Comparison of ENCODE assay signal across 28 cellular contexts in genomic region chr10:71349401-71349800, GRCh38. TPM values are rescaled to one million over a fixed set of nuclear protein-coding genes. Genes with fewer than 3 reads are reported as not detected.
A peak's percentile ranks its signal among the peaks of the same experiment; 100 is the strongest.
DNase-seq lines count a peak whose midpoint lies in the region; ATAC-seq, FAIRE-seq and TF ChIP-seq lines count a peak whose summit lies in the region.
"Had no signal": no experiment of that assay in that cellular context is flagged by ENCODE, and none has a peak within 500 bp of the region (broad histone marks: within the 10 kb centered on the region; RNA-seq: fewer than 3 reads in every experiment).

No MANE protein-coding gene starts in this region.

- H3K4me1 ChIP-seq in PC-3 (ENCODE audit: insufficient read depth, low read length) (peaks cover 17% of the 10 kb centered on the region; the same call in 1 of the 2 replicates), mesendoderm (ENCODE audit: control insufficient read depth, low read depth, low read length) (no peaks in the 10 kb centered on the region), HepG2 (ENCODE audit: insufficient read depth, low read length) (peaks cover 65% of the 10 kb centered on the region)
- H3K4me1 ChIP-seq: pancreas had no signal

- no peak overlapping the region for H3K4ac ChIP-seq in mesendoderm (ENCODE audit: low read depth, low read length)

- no peaks in the 10 kb centered on the region for H3K9me2 ChIP-seq in PC-3 (replicated peaks; ENCODE audit: low read length)

- H3K4me3 ChIP-seq in PC-3 (ENCODE audit: low read length): no peak overlapping the region
- no peak overlapping the region for H3K4me3 ChIP-seq in bronchial epithelial cell (ENCODE audit: low read depth, low read length)
- no peak overlapping the region for H3K4me3 ChIP-seq in mesendoderm (ENCODE audit: low read length)
- H3K4me3 ChIP-seq in HepG2 (replicated peaks in 1 of 3; ENCODE audit: insufficient read depth in 1 of 3, low read depth in 2 of 3, low read length in 3 of 3): no peak overlapping the region
- H3K4me3 ChIP-seq: pancreas, thoracic aorta had no signal

- H4K8ac ChIP-seq in mesendoderm (ENCODE audit: low read depth, low read length): no peak overlapping the region

- no peak for TF ChIP-seq CTCF in PC-3 (conservative IDR thresholded peaks at IDR 0.05; ENCODE audit: low read depth, low read length)
- no peak for TF ChIP-seq CTCF in bronchial epithelial cell (IDR thresholded peaks at IDR 0.05; ENCODE audit: insufficient read depth, low read length, severe bottlenecking)
- no peak for TF ChIP-seq CTCF in HepG2 (CRISPR knock-in tag; IDR thresholded peaks at IDR 0.05)

- no peak overlapping the region for H3K56ac ChIP-seq in mesendoderm (ENCODE audit: low read length)

- BruUV-seq in PC-3 (replicated peaks; lab: Mats Ljungman, UMichigan): no TSS peak
- BruUV-seq in HepG2 (replicated peaks; lab: Mats Ljungman, UMichigan): no TSS peak

- H2BK120ac ChIP-seq in mesendoderm (ENCODE audit: low read depth, low read length): no peak overlapping the region

- DNase-seq in ELF-1 (ENCODE audit: low read depth, low spot score) (peak; percentile 75), PC-3 (peak; percentile 66), bronchial epithelial cell (ENCODE audit: low read depth) (peak; percentile 80), mesendoderm (peak; percentile 66), activated gamma-delta T cell (lab: John Stamatoyannopoulos, UW) (no peak), left colon (no peak), HepG2 (ENCODE audit: low spot score) (no peak)
- no peak for DNase-seq in activated naive CD4-positive, alpha-beta T cell treated with anti-CD3 and anti-CD28 coated beads, Interleukin-2, amount 10 ng/mL, durations not matched to agents 7 days and 5 days
- DNase-seq: activated CD4-positive, alpha-beta T cell treated with anti-CD3 and anti-CD28 coated beads for 4 hours; activated naive CD8-positive, alpha-beta T cell treated with anti-CD3 and anti-CD28 coated beads for 36 hours; cortex of kidney; DMS 273 treated with DMSO at 0.1 percent for 48 hours; GF-D8; hippocampal formation; Kasumi-1; kidney glomerular epithelial cell; NCI-H1105; NCI-H2081 treated with DMSO at 0.1 percent for 48 hours; NCI-H524 treated with DMSO at 0.1 percent for 48 hours; pancreas; SHP77 treated with DMSO at 0.1 percent for 48 hours; stimulated activated CD4-positive, alpha-beta T cell treated with anti-CD3 and anti-CD28 coated beads, Interleukin-1b, Interleukin-23, amount 100 ng/mL, for 48 hours; stimulated activated naive B cell treated with anti-CD40 and anti-IgM and Interleukin-4, amounts not matched to agents 10 μg/mL and 1 μg/mL and 100 μg/mL, for 72 hours; T-cell had no signal

- POLR2A ChIA-PET in PC-3 (lab: Charles Lee; ENCODE audit: unreplicated experiment) (no interaction called here), HepG2 (lab: Yijun Ruan, JAX) (interaction anchor here (1.2 to 3.9 kb wide), 4 partner anchors 13 to 30 kb away, joined by 3 to 72 read pairs (median 5); partner anchors contain the start of gene SLC29A3)

- CTCF ChIA-PET in PC-3 (lab: Charles Lee): no interaction called here
- CTCF ChIA-PET in activated naive CD4-positive, alpha-beta T cell treated with anti-CD3 and anti-CD28 coated beads, Interleukin-2, amount 10 ng/mL, durations not matched to agents 7 days and 5 days (lab: Charles Lee): no interaction called here
- CTCF ChIA-PET in HepG2 (lab: Yijun Ruan, JAX; ENCODE audit: low intra/inter-chr PET ratio, low total read pairs): no interaction called here

- no peak overlapping the region for H2BK15ac ChIP-seq in mesendoderm (replicated peaks; ENCODE audit: low read depth)

- H3K9me3 ChIP-seq in PC-3 (ENCODE audit: low read length) (no peaks in the 10 kb centered on the region), HepG2 (ENCODE audit: low read length) (no peaks in the 10 kb centered on the region)
- H3K9me3 ChIP-seq: pancreas, thoracic aorta had no signal

- FAIRE-seq in bronchial epithelial cell (lab: Jason Lieb, UNC): peak; percentile 96
- no peak for FAIRE-seq in HepG2 (lab: Jason Lieb, UNC)
- FAIRE-seq: HTR-8/SVneo, pancreas had no signal

- H3K36me3 ChIP-seq in PC-3 (ENCODE audit: low read depth, low read length) (no peaks in the 10 kb centered on the region), bronchial epithelial cell (ENCODE audit: control insufficient read depth, insufficient read depth, low read length) (no peaks in the 10 kb centered on the region), mesendoderm (ENCODE audit: control insufficient read depth, insufficient read depth, low read length) (no peaks in the 10 kb centered on the region), HepG2 (replicated peaks in 1 of 2; ENCODE audit: control insufficient read depth in 1 of 2, insufficient read depth in 2 of 2, low read length in 2 of 2) (peaks cover 13 to 41% of the 10 kb centered on the region in 2 experiments; a peak in 4 of 5 replicates)
- H3K36me3 ChIP-seq: pancreas, thoracic aorta had no signal

- H2AFZ ChIP-seq in PC-3 (ENCODE audit: low read length): no peak overlapping the region
- H2AFZ ChIP-seq in HepG2 (ENCODE audit: low read length): no peak overlapping the region

- WGBS in mesendoderm (ENCODE audit: extremely low coverage, insufficient coverage, low lambda C conversion rate): no CpG with 5 or more reads among the region's 7 CpGs
- 98% methylated on average over 5 of the region's 7 CpGs for WGBS in HepG2 (ENCODE audit: low lambda C conversion rate)

- no peak overlapping the region for H3K4me2 ChIP-seq in PC-3 (ENCODE audit: low read length)
- H3K4me2 ChIP-seq in mesendoderm (ENCODE audit: low read length): no peak overlapping the region
- H3K4me2 ChIP-seq in HepG2 (ENCODE audit: low read depth, low read length): no peak overlapping the region

- ATAC-seq in PC-3: no peak; the same call in none of the 2 replicates
- no peak for ATAC-seq in left colon
- no peak for ATAC-seq in HepG2
- ATAC-seq: natural killer cell treated with Interleukin-12 subunit alpha and Interleukin-12 subunit beta and Interleukin-15 and Interleukin-18, amount 100 ng/mL, for 72 hours; pancreas; stimulated activated naive B cell treated with anti-CD40 and anti-IgM and Interleukin-4, amounts not matched to agents 10 μg/mL and 1 μg/mL and 100 μg/mL, for 72 hours; T-cell had no signal

- no peak overlapping the region for H3K9ac ChIP-seq in PC-3 (ENCODE audit: low read length)
- no peak overlapping the region for H3K9ac ChIP-seq in mesendoderm (ENCODE audit: low read length)
- no peak overlapping the region for H3K9ac ChIP-seq in HepG2 (ENCODE audit: insufficient read depth, low read depth, low read length)

- H3K36me3 Mint-ChIP-seq in activated naive CD4-positive, alpha-beta T cell treated with anti-CD3 and anti-CD28 coated beads, Interleukin-2, amount 10 ng/mL, durations not matched to agents 7 days and 5 days: no peaks in the 10 kb centered on the region
- H3K36me3 Mint-ChIP-seq: activated naive CD8-positive, alpha-beta T cell treated with anti-CD3 and anti-CD28 coated beads for 36 hours; natural killer cell treated with Interleukin-12 subunit alpha and Interleukin-12 subunit beta and Interleukin-15 and Interleukin-18, amount 100 ng/mL, for 72 hours had no signal

- H3K23ac ChIP-seq in mesendoderm (ENCODE audit: low read length): no peak overlapping the region

- no peak overlapping the region for H4K5ac ChIP-seq in mesendoderm (ENCODE audit: low read length)

- no peak overlapping the region for H3K27ac Mint-ChIP-seq in activated naive CD4-positive, alpha-beta T cell treated with anti-CD3 and anti-CD28 coated beads, Interleukin-2, amount 10 ng/mL, durations not matched to agents 7 days and 5 days
- H3K27ac Mint-ChIP-seq: activated naive CD8-positive, alpha-beta T cell treated with anti-CD3 and anti-CD28 coated beads for 36 hours; CD14-positive monocyte; natural killer cell treated with Interleukin-12 subunit alpha and Interleukin-12 subunit beta and Interleukin-15 and Interleukin-18, amount 100 ng/mL, for 72 hours; stimulated activated naive B cell treated with anti-CD40 and anti-IgM and Interleukin-4, amounts not matched to agents 10 μg/mL and 1 μg/mL and 100 μg/mL, for 72 hours; T-cell had no signal

- TF ChIP-seq EP300 in HepG2 (IDR thresholded peaks at IDR 0.05; ENCODE audit: low read depth in 2 of 2, low read length in 2 of 2) (no peak), HepG2 (CRISPR knock-in tag; IDR thresholded peaks at IDR 0.05; ENCODE audit: borderline replicate concordance) (no peak)

- no peaks in the 10 kb centered on the region for H3F3A ChIP-seq in PC-3 (ENCODE audit: low read length, unreplicated experiment)

- no peak overlapping the region for H3K18ac ChIP-seq in mesendoderm (ENCODE audit: low read length)

- H3K27me3 ChIP-seq in PC-3 (ENCODE audit: low read length) (no peaks in the 10 kb centered on the region), bronchial epithelial cell (ENCODE audit: control insufficient read depth, insufficient read depth, low read length) (no peaks in the 10 kb centered on the region), mesendoderm (ENCODE audit: insufficient read depth, low read length, poor library complexity) (no peaks in the 10 kb centered on the region), HepG2 (ENCODE audit: control insufficient read depth in 1 of 2, insufficient read depth in 2 of 2, low read length in 2 of 2) (no peaks in the 10 kb centered on the region)
- H3K27me3 ChIP-seq: pancreas had no signal

- no peaks in the 10 kb centered on the region for H3K9me3 Mint-ChIP-seq in activated naive CD4-positive, alpha-beta T cell treated with anti-CD3 and anti-CD28 coated beads, Interleukin-2, amount 10 ng/mL, durations not matched to agents 7 days and 5 days
- H3K9me3 Mint-ChIP-seq: activated naive CD8-positive, alpha-beta T cell treated with anti-CD3 and anti-CD28 coated beads for 36 hours; natural killer cell treated with Interleukin-12 subunit alpha and Interleukin-12 subunit beta and Interleukin-15 and Interleukin-18, amount 100 ng/mL, for 72 hours; stimulated activated naive B cell treated with anti-CD40 and anti-IgM and Interleukin-4, amounts not matched to agents 10 μg/mL and 1 μg/mL and 100 μg/mL, for 72 hours; T-cell had no signal

- TF ChIP-seq POLR2A in HepG2 (IDR thresholded peaks at IDR 0.05; ENCODE audit: insufficient read depth in 1 of 2, low read depth in 2 of 2, low read length in 2 of 2): no peak

- no peaks in the 10 kb centered on the region for H3K79me1 ChIP-seq in mesendoderm (ENCODE audit: low read length)

- no peak overlapping the region for H2AK5ac ChIP-seq in mesendoderm (ENCODE audit: low read length)

- TF ChIP-seq RAD21 in HepG2 (CRISPR knock-in tag; IDR thresholded peaks at IDR 0.05): no peak

- H4K20me1 ChIP-seq in PC-3 (ENCODE audit: low read length) (no peaks in the 10 kb centered on the region), HepG2 (ENCODE audit: insufficient read depth, low read length) (no peaks in the 10 kb centered on the region)

- in situ Hi-C loops in HepG2 (cut with HindIII; ENCODE audit: extremely low pct_ligation_motif_present, low pct_unique_long_range_greater_than_20kb): loop anchor here (25.0 kb wide), 1 partner anchor 688 kb away; no protein-coding TSS in a partner anchor

- intact Hi-C loops in PC-3 (cut with micrococcal nuclease): no loop called here
- intact Hi-C loops in left colon (cut with DNase I, micrococcal nuclease): no loop called here
- intact Hi-C loops in HepG2 (cut with micrococcal nuclease; ENCODE audit: unreplicated experiment): loop anchor here (2.0 kb wide), 1 partner anchor 15 kb away; no protein-coding TSS in a partner anchor

- H3K4me3 Mint-ChIP-seq in activated naive CD4-positive, alpha-beta T cell treated with anti-CD3 and anti-CD28 coated beads, Interleukin-2, amount 10 ng/mL, durations not matched to agents 7 days and 5 days: no peak overlapping the region
- H3K4me3 Mint-ChIP-seq: activated naive CD8-positive, alpha-beta T cell treated with anti-CD3 and anti-CD28 coated beads for 36 hours; CD14-positive monocyte; natural killer cell treated with Interleukin-12 subunit alpha and Interleukin-12 subunit beta and Interleukin-15 and Interleukin-18, amount 100 ng/mL, for 72 hours; stimulated activated naive B cell treated with anti-CD40 and anti-IgM and Interleukin-4, amounts not matched to agents 10 μg/mL and 1 μg/mL and 100 μg/mL, for 72 hours; T-cell had no signal

- H3K27me3 Mint-ChIP-seq in activated naive CD4-positive, alpha-beta T cell treated with anti-CD3 and anti-CD28 coated beads, Interleukin-2, amount 10 ng/mL, durations not matched to agents 7 days and 5 days: no peaks in the 10 kb centered on the region
- H3K27me3 Mint-ChIP-seq: activated naive CD8-positive, alpha-beta T cell treated with anti-CD3 and anti-CD28 coated beads for 36 hours; natural killer cell treated with Interleukin-12 subunit alpha and Interleukin-12 subunit beta and Interleukin-15 and Interleukin-18, amount 100 ng/mL, for 72 hours; stimulated activated naive B cell treated with anti-CD40 and anti-IgM and Interleukin-4, amounts not matched to agents 10 μg/mL and 1 μg/mL and 100 μg/mL, for 72 hours; T-cell had no signal

- H3K79me2 ChIP-seq in PC-3 (ENCODE audit: low read length) (no peaks in the 10 kb centered on the region), mesendoderm (ENCODE audit: control insufficient read depth, insufficient read depth, low read length) (no peaks in the 10 kb centered on the region), HepG2 (ENCODE audit: insufficient read depth, low read length) (peaks cover 4% of the 10 kb centered on the region)

- no peak overlapping the region for H2BK5ac ChIP-seq in mesendoderm (ENCODE audit: low read length)

- H3K4me1 Mint-ChIP-seq in activated naive CD4-positive, alpha-beta T cell treated with anti-CD3 and anti-CD28 coated beads, Interleukin-2, amount 10 ng/mL, durations not matched to agents 7 days and 5 days: no peaks in the 10 kb centered on the region
- H3K4me1 Mint-ChIP-seq: activated naive CD8-positive, alpha-beta T cell treated with anti-CD3 and anti-CD28 coated beads for 36 hours had no signal

- no peak overlapping the region for H3K27ac ChIP-seq in PC-3 (ENCODE audit: low read length)
- no peak overlapping the region for H3K27ac ChIP-seq in mesendoderm (ENCODE audit: low read depth, low read length)
- no peak overlapping the region for H3K27ac ChIP-seq in HepG2 (ENCODE audit: extremely low read length, insufficient read depth, low read length)
- H3K27ac ChIP-seq: pancreas, thoracic aorta had no signal

RNA-seq across cellular contexts. Expression of gene SLC29A3, which starts 30.3 kb away (rescaled TPM):
- total RNA-seq in PC-3 (2014; rRNA removed): 3.9 and 4.4 TPM in 2 replicates
- total RNA-seq in bronchial epithelial cell: 0.53 and 0.77 TPM in 2 replicates
- polyA plus RNA-seq in mesendoderm (2013, experiment 1 of 2): 9.4 TPM
- 8.8 TPM for polyA plus RNA-seq in mesendoderm (2013, experiment 2 of 2)
- 1 to 10 TPM; 4.1 to 6.7 TPM for total RNA-seq in left colon
- total RNA-seq in HepG2 (2016; rRNA removed; fragmentation: Illumina TruSeq; extraction: Trizol): 5.3 and 8.6 TPM in 2 replicates
- total RNA-seq in HepG2 (2016; cell fraction: cytosol; rRNA removed; fragmentation: Illumina TruSeq; extraction: Trizol; ENCODE audit: low read depth): 3.3 and 4.1 TPM in 2 replicates
- 5.0 and 9.4 TPM in 2 replicates for total RNA-seq in HepG2 (2016; cell fraction: insoluble cytoplasmic fraction; rRNA removed; fragmentation: Illumina TruSeq; extraction: Trizol)
- 6.3 and 7.6 TPM in 2 replicates for total RNA-seq in HepG2 (2016; cell fraction: membrane; rRNA removed; fragmentation: Illumina TruSeq; extraction: Trizol)
- total RNA-seq in HepG2 (2016; cell fraction: nucleus; rRNA removed; fragmentation: Illumina TruSeq; extraction: Trizol): 9.6 and 10.1 TPM in 2 replicates
- polyA plus RNA-seq in HepG2 (2011; rRNA removed): 11.8 and 14.4 TPM in 2 replicates
- polyA plus RNA-seq in HepG2 (2011; cell fraction: cytosol; rRNA removed): 11.4 and 13.2 TPM in 2 replicates
- 10.9 and 11.3 TPM in 2 replicates for polyA plus RNA-seq in HepG2 (2011; cell fraction: nucleus; rRNA removed)
- 13.5 and 17.5 TPM in 2 replicates for polyA plus RNA-seq in HepG2 (2012)
- 5.1 and 5.8 TPM in 2 replicates for polyA plus RNA-seq in HepG2 (2016; cell fraction: cytosol; fragmentation: Illumina TruSeq; extraction: Trizol; ENCODE audit: low read depth)
- polyA plus RNA-seq in HepG2 (2016; cell fraction: insoluble cytoplasmic fraction; fragmentation: Illumina TruSeq; extraction: Trizol; ENCODE audit: low read depth): 6.5 and 10.2 TPM in 2 replicates
- polyA plus RNA-seq in HepG2 (2016; cell fraction: membrane; fragmentation: Illumina TruSeq; extraction: Trizol; ENCODE audit: low read depth): 8.9 and 9.6 TPM in 2 replicates
- 19.0 and 21.6 TPM in 2 replicates for polyA plus RNA-seq in HepG2 (2016; cell fraction: nucleus; fragmentation: Illumina TruSeq; extraction: Trizol; ENCODE audit: insufficient read depth, low read depth)
- polyA minus RNA-seq in HepG2 (2011; rRNA and poly(A)+ RNA removed; ENCODE audit: low replicate concordance): 18.5 and 33.8 TPM in 2 replicates
- polyA minus RNA-seq in HepG2 (2011; cell fraction: cytosol; rRNA and poly(A)+ RNA removed): 8.6 and 10.2 TPM in 2 replicates
- polyA minus RNA-seq in HepG2 (2011; cell fraction: nucleus; rRNA and poly(A)+ RNA removed): 11.1 and 12.4 TPM in 2 replicates

RNA-seq across cellular contexts. Expression of gene CDH23, which starts 47.3 kb away (rescaled TPM):
- total RNA-seq in PC-3 (2014; rRNA removed) (not detected in 2 replicates), bronchial epithelial cell (0.13 TPM in 1 of 2 replicates, not detected in the other), left colon (1 to 10 TPM; 2.2 to 2.5 TPM), HepG2 (2016; rRNA removed; fragmentation: Illumina TruSeq; extraction: Trizol) (not detected in 2 replicates)
- 2.1 TPM for polyA plus RNA-seq in mesendoderm (2013, experiment 1 of 2)
- 1.7 TPM for polyA plus RNA-seq in mesendoderm (2013, experiment 2 of 2)
- total RNA-seq in HepG2 (2016; cell fraction: cytosol; rRNA removed; fragmentation: Illumina TruSeq; extraction: Trizol; ENCODE audit: low read depth): 0.35 and 0.71 TPM in 2 replicates
- not detected in 2 replicates for total RNA-seq in HepG2 (2016; cell fraction: insoluble cytoplasmic fraction; rRNA removed; fragmentation: Illumina TruSeq; extraction: Trizol)
- 0.28 TPM in 1 of 2 replicates, not detected in the other for total RNA-seq in HepG2 (2016; cell fraction: membrane; rRNA removed; fragmentation: Illumina TruSeq; extraction: Trizol)
- total RNA-seq in HepG2 (2016; cell fraction: nucleus; rRNA removed; fragmentation: Illumina TruSeq; extraction: Trizol): not detected in 2 replicates
- polyA plus RNA-seq in HepG2 (2011; rRNA removed): 0.13 and 0.48 TPM in 2 replicates
- 0.13 and 0.15 TPM in 2 replicates for polyA plus RNA-seq in HepG2 (2011; cell fraction: cytosol; rRNA removed)
- polyA plus RNA-seq in HepG2 (2011; cell fraction: nucleus; rRNA removed): 0.45 and 0.98 TPM in 2 replicates
- 0.08 and 0.12 TPM in 2 replicates for polyA plus RNA-seq in HepG2 (2012)
- polyA plus RNA-seq in HepG2 (2016; cell fraction: cytosol; fragmentation: Illumina TruSeq; extraction: Trizol; ENCODE audit: low read depth): 0.34 and 0.35 TPM in 2 replicates
- not detected in 2 replicates for polyA plus RNA-seq in HepG2 (2016; cell fraction: insoluble cytoplasmic fraction; fragmentation: Illumina TruSeq; extraction: Trizol; ENCODE audit: low read depth)
- polyA plus RNA-seq in HepG2 (2016; cell fraction: membrane; fragmentation: Illumina TruSeq; extraction: Trizol; ENCODE audit: low read depth): not detected in 2 replicates
- polyA plus RNA-seq in HepG2 (2016; cell fraction: nucleus; fragmentation: Illumina TruSeq; extraction: Trizol; ENCODE audit: insufficient read depth, low read depth): not detected in 2 replicates
- 0.12 and 0.14 TPM in 2 replicates for polyA minus RNA-seq in HepG2 (2011; rRNA and poly(A)+ RNA removed; ENCODE audit: low replicate concordance)
- not detected in 2 replicates for polyA minus RNA-seq in HepG2 (2011; cell fraction: cytosol; rRNA and poly(A)+ RNA removed)
- polyA minus RNA-seq in HepG2 (2011; cell fraction: nucleus; rRNA and poly(A)+ RNA removed): 0.52 and 0.62 TPM in 2 replicates

Comparison
In these comparisons a context has a peak if more than half of its experiments do, and no peak if none do; other contexts are left out.
1. DNase-seq: peak in ELF-1 (single experiment), PC-3 (single experiment), bronchial epithelial cell (single experiment) and mesendoderm (single experiment); none in activated naive CD4-positive, alpha-beta T cell treated with anti-CD3 and anti-CD28 coated beads, Interleukin-2, amount 10 ng/mL, durations not matched to agents 7 days and 5 days (single experiment), activated gamma-delta T cell (single experiment), left colon (0 of 2) and HepG2 (single experiment).